12 cellular contexts compared by ENCODE assay signal in the genomic region with DNA sequence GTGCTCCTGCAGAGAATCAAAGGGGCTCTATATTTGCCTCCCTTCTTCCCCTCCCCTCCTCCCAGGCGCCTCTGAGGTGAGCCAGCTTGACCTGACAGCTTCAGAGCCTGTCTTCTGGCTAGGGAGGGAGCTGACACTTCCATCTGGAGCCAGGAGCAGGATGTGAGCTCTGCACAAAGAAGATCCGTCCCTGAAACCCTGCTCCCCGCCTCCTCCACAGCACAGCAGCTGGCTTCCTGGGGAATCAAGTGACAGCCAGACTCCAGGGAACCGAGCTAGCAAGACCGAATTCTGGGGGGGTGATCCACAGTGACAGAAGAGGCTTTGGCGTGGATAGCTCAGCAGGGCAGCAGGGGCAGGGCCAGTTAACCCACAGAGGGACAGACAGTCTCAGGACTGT. TPM values are rescaled to one million over a fixed set of nuclear protein-coding genes. Genes with fewer than 3 reads are reported as not detected.
DNase-seq lines count a peak whose midpoint lies in the region; ATAC-seq and TF ChIP-seq lines count a peak whose summit lies in the region.
"Had no signal": no experiment of that assay in that cellular context is flagged by ENCODE, and none has a peak within 500 bp of the region (broad histone marks: within the 10 kb centered on the region; RNA-seq: fewer than 3 reads in every experiment).

No MANE protein-coding gene starts in this region.

- CTCF ChIA-PET in Panc1 (lab: Charles Lee) (interaction anchor here (0.7 kb wide), 1 partner anchor 149 kb away, joined by 3 read pairs; no protein-coding TSS in a partner anchor), OCI-LY7 (lab: Charles Lee; ENCODE audit: unreplicated experiment) (interaction anchor here (0.8 kb wide), 1 partner anchor 36 kb away, joined by 3 read pairs; no protein-coding TSS in a partner anchor)
- CTCF ChIA-PET in activated CD4-positive, alpha-beta T cell treated with anti-CD3 and anti-CD28 coated beads for 36 hours (lab: Charles Lee): interaction anchor here (0.8 to 1.3 kb wide), 3 partner anchors 36 to 100 kb away, joined by 3 read pairs; no protein-coding TSS in a partner anchor

- peak; percentile 57 for DNase-seq in LHCN-M2 (ENCODE audit: low read depth)
- no peak for DNase-seq in Panc1 (ENCODE audit: low read depth, low spot score)
- DNase-seq in iPS DF 6.9 (ENCODE audit: low read depth, low spot score): peak; percentile 33
- no peak for DNase-seq in OCI-LY7 (ENCODE audit: low spot score)
- DNase-seq in activated CD4-positive, alpha-beta T cell treated with anti-CD3 and anti-CD28 coated beads for 36 hours: no peak
- no peak for DNase-seq in stimulated activated CD4-positive, alpha-beta T cell treated with anti-CD3 and anti-CD28 coated beads, Interleukin-4, amount 100 ng/mL, for 1 hour
- DNase-seq in esophagus squamous epithelium (lab: John Stamatoyannopoulos, UW): no peak

- H3K9me2 ChIP-seq in OCI-LY7 (ENCODE audit: insufficient read depth, low read length): no peaks in the 10 kb centered on the region

- no peaks in the 10 kb centered on the region for H3K27me3 Mint-ChIP-seq in activated CD4-positive, alpha-beta T cell treated with anti-CD3 and anti-CD28 coated beads for 36 hours
- H3K27me3 Mint-ChIP-seq: stimulated activated naive CD8-positive, alpha-beta T cell treated with anti-CD3 and anti-CD28 coated beads, Interleukin-15, amount 100 ng/mL, for 72 hours had no signal

- no CpG with 5 or more reads among the region's 6 CpGs for WGBS in iPS DF 6.9 (ENCODE audit: insufficient coverage, insufficient read length)
- WGBS in esophagus squamous epithelium, 2 donors: 43 to 68% methylated on average over 4 to 5 of the region's 6 CpGs

- H3K4me3 ChIP-seq in Panc1 (ENCODE audit: low read depth in 2 of 2, low read length in 2 of 2) (no peak overlapping the region), iPS DF 6.9 (ENCODE audit: low read length) (no peak overlapping the region), skeletal muscle satellite cell (ENCODE audit: low read length) (no peak overlapping the region), OCI-LY7 (ENCODE audit: low read depth, low read length, poor library complexity, severe bottlenecking) (no peak overlapping the region), esophagus squamous epithelium (no peak overlapping the region)
- H3K4me3 ChIP-seq: adrenal gland had no signal

- ATAC-seq in Panc1: peak; percentile 46
- no peak for ATAC-seq in activated CD4-positive, alpha-beta T cell treated with anti-CD3 and anti-CD28 coated beads for 36 hours
- ATAC-seq: activated CD4-positive, CD25-positive, alpha-beta regulatory T cell treated with anti-CD3 and anti-CD28 coated beads, Interleukin-2, amount 50 U/mL, for 24 hours; stimulated activated naive CD8-positive, alpha-beta T cell treated with anti-CD3 and anti-CD28 coated beads, Interleukin-15, amount 100 ng/mL, for 72 hours had no signal

- H3K9me3 ChIP-seq in Panc1 (ENCODE audit: control insufficient read depth, insufficient read depth, low read depth, low read length): no peaks in the 10 kb centered on the region
- H3K9me3 ChIP-seq in iPS DF 6.9 (ENCODE audit: control insufficient read depth, insufficient read depth, low read length): no peaks in the 10 kb centered on the region
- H3K9me3 ChIP-seq in skeletal muscle satellite cell (replicated peaks; ENCODE audit: low read length): no peaks in the 10 kb centered on the region
- H3K9me3 ChIP-seq in OCI-LY7 (ENCODE audit: low read length): peaks cover 5% of the 10 kb centered on the region; the same call in 1 of the 2 replicates
- H3K9me3 ChIP-seq in esophagus squamous epithelium: no peaks in the 10 kb centered on the region
- H3K9me3 ChIP-seq: adrenal gland had no signal

- no peak overlapping the region for H3K27ac Mint-ChIP-seq in activated CD4-positive, alpha-beta T cell treated with anti-CD3 and anti-CD28 coated beads for 36 hours
- H3K27ac Mint-ChIP-seq: stimulated activated naive CD8-positive, alpha-beta T cell treated with anti-CD3 and anti-CD28 coated beads, Interleukin-15, amount 100 ng/mL, for 72 hours had no signal

- H3K36me3 Mint-ChIP-seq in activated CD4-positive, alpha-beta T cell treated with anti-CD3 and anti-CD28 coated beads for 36 hours (ENCODE audit: low read depth): no peaks in the 10 kb centered on the region

- POLR2A ChIA-PET in Panc1 (lab: Charles Lee) (interaction anchor here (0.5 kb wide), 1 partner anchor 60 kb away, joined by 8 read pairs; no protein-coding TSS in a partner anchor), OCI-LY7 (lab: Charles Lee) (interaction anchor here (0.7 kb wide), 1 partner anchor 50 kb away, joined by 3 read pairs; no protein-coding TSS in a partner anchor)
- POLR2A ChIA-PET in activated CD4-positive, alpha-beta T cell treated with anti-CD3 and anti-CD28 coated beads for 36 hours (lab: Charles Lee): no interaction called here

- intact Hi-C loops in Panc1 (cut with micrococcal nuclease; ENCODE audit: unreplicated experiment): no loop called here
- intact Hi-C loops in OCI-LY7 (cut with micrococcal nuclease; ENCODE audit: unreplicated experiment): no loop called here
- intact Hi-C loops in activated CD4-positive, alpha-beta T cell treated with anti-CD3 and anti-CD28 coated beads for 36 hours (cut with DNase I, micrococcal nuclease): no loop called here
- intact Hi-C loops in esophagus squamous epithelium (cut with DNase I): no loop called here

- in situ Hi-C loops in Panc1 (cut with HindIII; ENCODE audit: low pct_unique_long_range_greater_than_20kb, low sequenced_read_pairs): no loop called here

- H3K4me2 ChIP-seq in skeletal muscle satellite cell (ENCODE audit: low read length): peak overlapping the region; percentile 26
- H3K4me2 ChIP-seq in OCI-LY7 (ENCODE audit: low read length): no peak overlapping the region

- no peaks in the 10 kb centered on the region for H4K20me1 ChIP-seq in OCI-LY7 (ENCODE audit: insufficient read depth, low read length)

- H3K79me2 ChIP-seq in OCI-LY7 (ENCODE audit: insufficient read depth, low read depth, low read length): no peaks in the 10 kb centered on the region

- TF ChIP-seq CTCF in Panc1 (IDR thresholded peaks at IDR 0.05) (no peak), OCI-LY7 (conservative IDR thresholded peaks at IDR 0.05; ENCODE audit: low read length) (no peak), esophagus squamous epithelium (IDR thresholded peaks at IDR 0.05) (no peak)

- no peak overlapping the region for H2AFZ ChIP-seq in OCI-LY7 (ENCODE audit: low read length)

- H3K4me1 ChIP-seq in Panc1 (ENCODE audit: control insufficient read depth, insufficient read depth, low read length): no peaks in the 10 kb centered on the region
- peaks cover 2% of the 10 kb centered on the region; the same call in 1 of the 2 replicates for H3K4me1 ChIP-seq in iPS DF 6.9 (ENCODE audit: control insufficient read depth, insufficient read depth, low read length)
- H3K4me1 ChIP-seq in skeletal muscle satellite cell (ENCODE audit: control insufficient read depth, insufficient read depth, low read length): peaks cover 6% of the 10 kb centered on the region
- H3K4me1 ChIP-seq in OCI-LY7 (ENCODE audit: insufficient read depth, low read length, poor library complexity, severe bottlenecking): no peaks in the 10 kb centered on the region
- H3K4me1 ChIP-seq in esophagus squamous epithelium: peaks cover 0 to 9% (median 0%) of the 10 kb centered on the region in 3 donors
- H3K4me1 ChIP-seq: adrenal gland had no signal

- peaks cover 25% of the 10 kb centered on the region for H3K27me3 ChIP-seq in Panc1 (ENCODE audit: control insufficient read depth, insufficient read depth, low read length)
- no peaks in the 10 kb centered on the region for H3K27me3 ChIP-seq in iPS DF 6.9 (ENCODE audit: control insufficient read depth, insufficient read depth, low read length)
- peaks cover 14% of the 10 kb centered on the region for H3K27me3 ChIP-seq in skeletal muscle satellite cell (ENCODE audit: control insufficient read depth, insufficient read depth, low read length)
- peaks cover 0 to 20% (median 0%) of the 10 kb centered on the region in 4 donors for H3K27me3 ChIP-seq in esophagus squamous epithelium
- H3K27me3 ChIP-seq: adrenal gland had no signal

- BruUV-seq in Panc1 (replicated peaks; lab: Mats Ljungman, UMichigan) (no TSS peak), OCI-LY7 (replicated peaks; lab: Mats Ljungman, UMichigan) (no TSS peak)

- H3K36me3 ChIP-seq in Panc1 (ENCODE audit: control insufficient read depth, insufficient read depth, low read length): no peaks in the 10 kb centered on the region
- no peaks in the 10 kb centered on the region for H3K36me3 ChIP-seq in iPS DF 6.9 (ENCODE audit: control insufficient read depth, insufficient read depth, low read length)
- H3K36me3 ChIP-seq in skeletal muscle satellite cell (ENCODE audit: insufficient read depth, low read length): no peaks in the 10 kb centered on the region
- H3K36me3 ChIP-seq in OCI-LY7 (ENCODE audit: insufficient read depth, low read length): no peaks in the 10 kb centered on the region; the same call in 1 of the 2 replicates
- no peaks in the 10 kb centered on the region for H3K36me3 ChIP-seq in esophagus squamous epithelium
- H3K36me3 ChIP-seq: adrenal gland had no signal

- H3K27ac ChIP-seq in Panc1 (ENCODE audit: low read length): no peak overlapping the region
- H3K27ac ChIP-seq in iPS DF 6.9 (ENCODE audit: low read length): no peak overlapping the region
- H3K27ac ChIP-seq in OCI-LY7 (ENCODE audit: low read depth, low read length, poor library complexity, severe bottlenecking): no peak overlapping the region
- no peak overlapping the region for H3K27ac ChIP-seq in esophagus squamous epithelium

- no peak overlapping the region for H3K9ac ChIP-seq in skeletal muscle satellite cell (ENCODE audit: low read depth, low read length)

- no peak overlapping the region for H3K4me3 Mint-ChIP-seq in activated CD4-positive, alpha-beta T cell treated with anti-CD3 and anti-CD28 coated beads for 36 hours
- H3K4me3 Mint-ChIP-seq: stimulated activated naive CD8-positive, alpha-beta T cell treated with anti-CD3 and anti-CD28 coated beads, Interleukin-15, amount 100 ng/mL, for 72 hours had no signal

- H3K4me1 Mint-ChIP-seq in activated CD4-positive, alpha-beta T cell treated with anti-CD3 and anti-CD28 coated beads for 36 hours: no peaks in the 10 kb centered on the region

- H3K9me3 Mint-ChIP-seq in activated CD4-positive, alpha-beta T cell treated with anti-CD3 and anti-CD28 coated beads for 36 hours (ENCODE audit: low read depth): peaks cover 4% of the 10 kb centered on the region

- no peak for TF ChIP-seq POLR2A in esophagus squamous epithelium (IDR thresholded peaks at IDR 0.05)

RNA-seq across cellular contexts. Expression of a gene that starts 37.2 kb away (rescaled TPM):
- total RNA-seq in LHCN-M2 (2014; rRNA removed): not detected in 2 replicates
- not detected for polyA plus RNA-seq in LHCN-M2 (2012)
- total RNA-seq in Panc1 (2021; ENCODE audit: unreplicated experiment): not detected
- polyA plus RNA-seq in Panc1 (2012; ENCODE audit: insufficient read length): not detected
- not detected in 2 replicates for total RNA-seq in skeletal muscle satellite cell (2012; rRNA removed)
- total RNA-seq in OCI-LY7 (2014; rRNA removed; shearing (Covaris generic)): not detected in 2 replicates
- not detected in 2 replicates for total RNA-seq in OCI-LY7 (2022)
- total RNA-seq in activated CD4-positive, alpha-beta T cell treated with anti-CD3 and anti-CD28 coated beads for 36 hours: not detected
- not detected for total RNA-seq in esophagus squamous epithelium
- total RNA-seq: adrenal gland, fibroblast of villous mesenchyme had no signal
- polyA plus RNA-seq: adrenal gland had no signal

Comparison
In these comparisons a context has a peak if more than half of its experiments do, and no peak if none do; other contexts are left out.
1. DNase-seq: peak in LHCN-M2 (single experiment) and iPS DF 6.9 (single experiment); none in Panc1 (single experiment), OCI-LY7 (single experiment), activated CD4-positive, alpha-beta T cell treated with anti-CD3 and anti-CD28 coated beads for 36 hours (single experiment), stimulated activated CD4-positive, alpha-beta T cell treated with anti-CD3 and anti-CD28 coated beads, Interleukin-4, amount 100 ng/mL, for 1 hour (single experiment) and esophagus squamous epithelium (single experiment).